Comparison of ENCODE assay signal across 9 cellular contexts in genomic region chr2:174553811-174554493, GRCh38. TPM values are rescaled to one million over a fixed set of nuclear protein-coding genes. Genes with fewer than 3 reads are reported as not detected.
DNase-seq lines count a peak whose midpoint lies in the region; ATAC-seq and TF ChIP-seq lines count a peak whose summit lies in the region.
"Had no signal": no experiment of that assay in that cellular context is flagged by ENCODE, and none has a peak within 500 bp of the region (broad histone marks: within the 10 kb centered on the region; RNA-seq: fewer than 3 reads in every experiment).

No MANE protein-coding gene starts in this region.

- H3K4me3 ChIP-seq in GM12865 (ENCODE audit: low read depth, low read length) (no peak overlapping the region), colonic mucosa (no peak overlapping the region), dorsolateral prefrontal cortex (no peak overlapping the region), brain microvascular endothelial cell (ENCODE audit: low read depth, low read length) (no peak overlapping the region)

- H3K27ac ChIP-seq in colonic mucosa (peak overlapping the region; percentile 52), dorsolateral prefrontal cortex (no peak overlapping the region), brain microvascular endothelial cell (no peak overlapping the region)

- H3K36me3 ChIP-seq in colonic mucosa (no peaks in the 10 kb centered on the region), brain microvascular endothelial cell (replicated peaks) (no peaks in the 10 kb centered on the region)

- TF ChIP-seq CTCF in GM12865 (IDR thresholded peaks at IDR 0.05; ENCODE audit: insufficient read depth, low read depth, low read length, missing control alignments): no peak
- no peak for TF ChIP-seq CTCF in colonic mucosa (IDR thresholded peaks at IDR 0.05)
- TF ChIP-seq CTCF in dorsolateral prefrontal cortex (IDR thresholded peaks at IDR 0.05 in 54 of 56, conservative IDR thresholded peaks at IDR 0.05 in 2 of 56; ENCODE audit: low read depth in 1 of 56, partially characterized antibody in 56 of 56): no peak
- no peak for TF ChIP-seq CTCF in brain microvascular endothelial cell (IDR thresholded peaks at IDR 0.05; ENCODE audit: low read depth, low read length, missing control alignments)

- intact Hi-C loops in colonic mucosa (cut with DNase I) (no loop called here), dorsolateral prefrontal cortex (cut with DNase I) (no loop called here)

- H3K9me3 ChIP-seq in colonic mucosa: no peaks in the 10 kb centered on the region

- DNase-seq in GM12865 (ENCODE audit: low read depth) (peak; percentile 50), NOMO-1 treated with DMSO at 0.1 percent for 48 hours (lab: John Stamatoyannopoulos, UW; ENCODE audit: unreplicated experiment) (peak; percentile 63), colonic mucosa (no peak), RKO (ENCODE audit: low spot score) (no peak), dorsolateral prefrontal cortex (no peak), DMS 273 treated with DMSO at 0.1 percent for 48 hours (lab: John Stamatoyannopoulos, UW) (no peak), brain microvascular endothelial cell (no peak)
- DNase-seq: NCI-H345 had no signal

- H3K4me1 ChIP-seq in colonic mucosa: no peaks in the 10 kb centered on the region

- no peaks in the 10 kb centered on the region for H3K27me3 ChIP-seq in colonic mucosa
- H3K27me3 ChIP-seq in dorsolateral prefrontal cortex: no peaks in the 10 kb centered on the region
- no peaks in the 10 kb centered on the region for H3K27me3 ChIP-seq in brain microvascular endothelial cell (replicated peaks)

- ATAC-seq in GM21717 (IDR thresholded peaks at IDR 0.05; ENCODE audit: unreplicated experiment): peak; percentile 68

- no peak overlapping the region for H3K9ac ChIP-seq in colonic mucosa (ENCODE audit: low read depth in 2 of 2, low read length in 2 of 2)

- in situ Hi-C loops in brain microvascular endothelial cell (cut with HindIII; ENCODE audit: low pct_ligation_motif_present, low sequenced_read_pairs): no loop called here

RNA-seq across cellular contexts. Expression of gene WIPF1, which starts 43.7 kb away (rescaled TPM):
- 10 to 100 TPM in 1 of 2 donors, 1 to 10 TPM in 1; 6.7 to 21.4 TPM for total RNA-seq in colonic mucosa
- 100 to 1,000 TPM in 1 of 120 experiments, 10 to 100 TPM in 119; 15.8 to 100 (median 34.0) TPM for total RNA-seq in dorsolateral prefrontal cortex

Comparison
In these comparisons a context has a peak if more than half of its experiments do, and no peak if none do; other contexts are left out.
1. DNase-seq: peak in GM12865 (single experiment) and NOMO-1 treated with DMSO at 0.1 percent for 48 hours (single experiment); none in colonic mucosa (single experiment), RKO (single experiment), dorsolateral prefrontal cortex (0 of 10), DMS 273 treated with DMSO at 0.1 percent for 48 hours (single experiment) and brain microvascular endothelial cell (single experiment).